Comparison of ENCODE assay signal across 19 cellular contexts in genomic region chr16:77816293-77816692, GRCh38. TPM values are rescaled to one million over a fixed set of nuclear protein-coding genes. Genes with fewer than 3 reads are reported as not detected.
A peak's percentile ranks its signal among the peaks of the same experiment; 100 is the strongest.
DNase-seq lines count a peak whose midpoint lies in the region; ATAC-seq and TF ChIP-seq lines count a peak whose summit lies in the region.
"Had no signal": no experiment of that assay in that cellular context is flagged by ENCODE, and none has a peak within 500 bp of the region (broad histone marks: within the 10 kb centered on the region; RNA-seq: fewer than 3 reads in every experiment).

No MANE protein-coding gene starts in this region.

- no peak for TF ChIP-seq CTCF in body of pancreas (IDR thresholded peaks at IDR 0.05)

- peaks cover 11% of the 10 kb centered on the region for H3K4me1 ChIP-seq in body of pancreas
- H3K4me1 ChIP-seq in effector memory CD4-positive, alpha-beta T cell (ENCODE audit: control insufficient read depth, insufficient read depth, low read length, poor library complexity, severe bottlenecking): no peaks in the 10 kb centered on the region
- H3K4me1 ChIP-seq: vagina had no signal

- peak; percentile 73 for ATAC-seq in body of pancreas
- ATAC-seq: activated naive CD4-positive, alpha-beta T cell treated with anti-CD3 and anti-CD28 coated beads, Interleukin-2, amount 50 U/mL, for 72 hours; Panc1 had no signal

- DNase-seq in COR-L47 (lab: John Stamatoyannopoulos, UW) (peak; percentile 27), MG63 (peak; percentile 1), body of pancreas (peak; percentile 45 to 71 (median 62)), lung microvascular endothelial cell (ENCODE audit: low read depth in 2 of 2) (peak; percentile 14 to 46), NCI-H2107 treated with DMSO at 0.1 percent for 48 hours (lab: John Stamatoyannopoulos, UW; ENCODE audit: unreplicated experiment) (no peak), glomerular visceral epithelial cell (ENCODE audit: extremely low spot score) (no peak), NCI-H1930 (lab: John Stamatoyannopoulos, UW) (no peak)
- no peak for DNase-seq in effector memory CD4-positive, alpha-beta T cell
- DNase-seq: activated CD4-positive, alpha-beta T cell treated with anti-CD3 and anti-CD28 coated beads, Interleukin-2, amount 50 U/mL, for 48 hours; activated T-cell treated with anti-CD3 and anti-CD28 coated beads, Interleukin-2, amount 50 U/mL, for 1 hour; Caco-2; central memory CD4-positive, alpha-beta T cell; Karpas-422; NCI-H1436 treated with DMSO at 0.1 percent for 48 hours; NCI-H524; retina had no signal

- no peak for TF ChIP-seq POLR2A in body of pancreas (IDR thresholded peaks at IDR 0.05)

- no peaks in the 10 kb centered on the region for H3K36me3 ChIP-seq in MG63
- no peaks in the 10 kb centered on the region for H3K36me3 ChIP-seq in body of pancreas (replicated peaks in 1 of 2; ENCODE audit: insufficient read depth in 1 of 2, low read depth in 2 of 2)
- H3K36me3 ChIP-seq in effector memory CD4-positive, alpha-beta T cell (ENCODE audit: control insufficient read depth, insufficient read depth, low read length): no peaks in the 10 kb centered on the region
- H3K36me3 ChIP-seq: vagina had no signal

- H3K27me3 ChIP-seq in MG63 (no peaks in the 10 kb centered on the region), body of pancreas (no peaks in the 10 kb centered on the region)
- H3K27me3 ChIP-seq in effector memory CD4-positive, alpha-beta T cell (replicated peaks; ENCODE audit: control insufficient read depth, insufficient read depth, low read length, poor library complexity, severe bottlenecking): no peaks in the 10 kb centered on the region
- H3K27me3 ChIP-seq: vagina had no signal

- H3K9me3 ChIP-seq in MG63 (no peaks in the 10 kb centered on the region), body of pancreas (no peaks in the 10 kb centered on the region)
- H3K9me3 ChIP-seq in effector memory CD4-positive, alpha-beta T cell (ENCODE audit: control insufficient read depth, low read length): no peaks in the 10 kb centered on the region
- H3K9me3 ChIP-seq: Caco-2, vagina had no signal

- H3K4me3 ChIP-seq in MG63: no peak overlapping the region
- no peak overlapping the region for H3K4me3 ChIP-seq in body of pancreas
- no peak overlapping the region for H3K4me3 ChIP-seq in effector memory CD4-positive, alpha-beta T cell (ENCODE audit: insufficient read depth, low read depth, low read length, poor library complexity, severe bottlenecking)
- H3K4me3 ChIP-seq: vagina had no signal

- H3K27ac ChIP-seq in body of pancreas: peak overlapping the region in 2 of 4 donors; percentile 24 to 42
- no peak overlapping the region for H3K27ac ChIP-seq in effector memory CD4-positive, alpha-beta T cell (ENCODE audit: insufficient read depth, low read length, poor library complexity, severe bottlenecking)
- H3K27ac ChIP-seq: vagina had no signal

- intact Hi-C loops in body of pancreas (cut with DNase I): no loop called here

RNA-seq across cellular contexts. Expression of gene VAT1L, which starts 27.9 kb away (rescaled TPM):
- total RNA-seq in MG63 (2014; rRNA removed; shearing (Covaris generic); ENCODE audit: low replicate concordance): not detected in 2 replicates
- 1 to 10 TPM in 1 of 2 donors, under 1 TPM in 1; 0.33 to 2.3 TPM for total RNA-seq in body of pancreas
- total RNA-seq in lung microvascular endothelial cell: 0.20 and 3.3 TPM in 2 replicates
- total RNA-seq: activated naive CD4-positive, alpha-beta T cell treated with anti-CD3 and anti-CD28 coated beads, Interleukin-2, amount 50 U/mL, for 72 hours; Caco-2 had no signal

Comparison
In these comparisons a context has a peak if more than half of its experiments do, and no peak if none do; other contexts are left out.
1. DNase-seq: peak in COR-L47 (single experiment), MG63 (single experiment), body of pancreas (4 of 4) and lung microvascular endothelial cell (2 of 2); none in NCI-H2107 treated with DMSO at 0.1 percent for 48 hours (single experiment), effector memory CD4-positive, alpha-beta T cell (0 of 3), glomerular visceral epithelial cell (single experiment) and NCI-H1930 (0 of 2).